ENCODE assay signal across 24 cellular contexts in genomic region chr1:14756617-14757259, GRCh38.
DNase-seq lines count a peak whose midpoint lies in the region; FAIRE-seq and TF ChIP-seq lines count a peak whose summit lies in the region.
"Had no signal": no experiment of that assay in that cellular context is flagged by ENCODE, and none has a peak within 500 bp of the region (broad histone marks: within the 10 kb centered on the region; RNA-seq: fewer than 3 reads in every experiment).

No MANE protein-coding gene starts in this region.

- peak overlapping the region; percentile 0 for H3K4me3 ChIP-seq in OCI-LY7 (ENCODE audit: low read depth, low read length, poor library complexity, severe bottlenecking)
- H3K4me3 ChIP-seq in keratinocyte (ENCODE audit: control insufficient read depth in 2 of 3, extremely low read depth in 1 of 3, insufficient read depth in 2 of 3, low read depth in 1 of 3, low read length in 3 of 3): no peak overlapping the region
- H3K4me3 ChIP-seq: heart right ventricle, mucosa of descending colon, upper lobe of right lung had no signal

- TF ChIP-seq CTCF in OCI-LY7 (conservative IDR thresholded peaks at IDR 0.05; ENCODE audit: low read length) (no peak), keratinocyte (optimal IDR thresholded peaks at IDR 0.05 in 1 of 3, IDR thresholded peaks at IDR 0.05 in 1 of 3, conservative IDR thresholded peaks at IDR 0.05 in 1 of 3; ENCODE audit: extremely low read depth in 1 of 3, insufficient read depth in 2 of 3, low read length in 3 of 3) (no peak), GM10266 (IDR thresholded peaks at IDR 0.05; ENCODE audit: control insufficient read depth, insufficient read depth, low read depth, missing control alignments) (no peak), GM13976 (IDR thresholded peaks at IDR 0.05; ENCODE audit: borderline replicate concordance, control extremely low read depth, extremely low read depth, insufficient read depth, missing control alignments) (no peak)

- POLR2A ChIA-PET in OCI-LY7 (lab: Charles Lee): interaction anchor here (0.6 kb wide), 1 partner anchor 8 kb away, joined by 7 read pairs; no protein-coding TSS in a partner anchor

- no peaks in the 10 kb centered on the region for H3K9me1 ChIP-seq in keratinocyte (ENCODE audit: control insufficient read depth, extremely low read depth, insufficient read depth, low read length)

- peaks cover 16% of the 10 kb centered on the region for H3K4me1 Mint-ChIP-seq in dendritic cell treated with granulocyte-macrophage colony-stimulating factor and Interleukin-4, amounts not matched to agents 40 ng/mL and 50 ng/mL, for 4 days (ENCODE audit: low read depth)
- H3K4me1 Mint-ChIP-seq: CD4-positive, CD25-positive, alpha-beta regulatory T cell had no signal

- no peaks in the 10 kb centered on the region for H3K27me3 ChIP-seq in keratinocyte (ENCODE audit: control insufficient read depth, extremely low read depth, insufficient read depth, low read length)
- H3K27me3 ChIP-seq: upper lobe of right lung had no signal

- H3K79me2 ChIP-seq in OCI-LY7 (ENCODE audit: insufficient read depth, low read depth, low read length) (no peaks in the 10 kb centered on the region), keratinocyte (ENCODE audit: control insufficient read depth, insufficient read depth, low read length) (no peaks in the 10 kb centered on the region)

- no peaks in the 10 kb centered on the region for H3K27me3 Mint-ChIP-seq in dendritic cell treated with granulocyte-macrophage colony-stimulating factor and Interleukin-4, amounts not matched to agents 40 ng/mL and 50 ng/mL, for 4 days

- no peaks in the 10 kb centered on the region; the same call in 1 of the 2 replicates for H3K36me3 ChIP-seq in OCI-LY7 (ENCODE audit: insufficient read depth, low read length)
- no peaks in the 10 kb centered on the region for H3K36me3 ChIP-seq in keratinocyte (ENCODE audit: control insufficient read depth in 2 of 2, extremely low read depth in 1 of 2, insufficient read depth in 2 of 2, low read length in 2 of 2)
- H3K36me3 ChIP-seq: heart right ventricle, upper lobe of right lung had no signal

- H3K36me3 Mint-ChIP-seq in dendritic cell treated with granulocyte-macrophage colony-stimulating factor and Interleukin-4, amounts not matched to agents 40 ng/mL and 50 ng/mL, for 4 days (ENCODE audit: low read depth): no peaks in the 10 kb centered on the region
- H3K36me3 Mint-ChIP-seq: CD4-positive, CD25-positive, alpha-beta regulatory T cell had no signal

- dilution Hi-C loops in keratinocyte (cut with MboI; ENCODE audit: extremely low pct_ligation_motif_present, low sequenced_read_pairs): no loop called here

- no peak overlapping the region for H3K4me3 Mint-ChIP-seq in dendritic cell treated with granulocyte-macrophage colony-stimulating factor and Interleukin-4, amounts not matched to agents 40 ng/mL and 50 ng/mL, for 4 days
- H3K4me3 Mint-ChIP-seq: CD4-positive, CD25-positive, alpha-beta regulatory T cell had no signal

- intact Hi-C loops in OCI-LY7 (cut with micrococcal nuclease; ENCODE audit: unreplicated experiment): no loop called here
- intact Hi-C loops in dendritic cell treated with granulocyte-macrophage colony-stimulating factor and Interleukin-4, amounts not matched to agents 40 ng/mL and 50 ng/mL, for 4 days (cut with micrococcal nuclease): no loop called here

- H3K9me3 ChIP-seq in OCI-LY7 (ENCODE audit: low read length) (no peaks in the 10 kb centered on the region), keratinocyte (ENCODE audit: control insufficient read depth, low read depth, low read length) (no peaks in the 10 kb centered on the region)
- H3K9me3 ChIP-seq: mucosa of descending colon, upper lobe of right lung had no signal

- peaks cover 44% of the 10 kb centered on the region for H3K4me1 ChIP-seq in OCI-LY7 (ENCODE audit: insufficient read depth, low read length, poor library complexity, severe bottlenecking)
- H3K4me1 ChIP-seq in keratinocyte (ENCODE audit: control insufficient read depth, extremely low read depth, insufficient read depth, low read length): peaks cover 45% of the 10 kb centered on the region
- H3K4me1 ChIP-seq: heart right ventricle, upper lobe of right lung had no signal

- H3K27ac Mint-ChIP-seq in dendritic cell treated with granulocyte-macrophage colony-stimulating factor and Interleukin-4, amounts not matched to agents 40 ng/mL and 50 ng/mL, for 4 days: peak overlapping the region; percentile 30
- H3K27ac Mint-ChIP-seq: CD4-positive, CD25-positive, alpha-beta regulatory T cell had no signal

- peak; percentile 60 for FAIRE-seq in keratinocyte (lab: Jason Lieb, UNC)
- FAIRE-seq: bronchial epithelial cell, endometrium, H54 had no signal

- H3K4me2 ChIP-seq in OCI-LY7 (ENCODE audit: low read length) (peak overlapping the region; percentile 48), keratinocyte (ENCODE audit: control insufficient read depth, extremely low read depth, insufficient read depth, low read depth, low read length) (peak overlapping the region; percentile 19)

- no peaks in the 10 kb centered on the region for H3K9me2 ChIP-seq in OCI-LY7 (ENCODE audit: insufficient read depth, low read length)

- H2AFZ ChIP-seq in OCI-LY7 (ENCODE audit: low read length): peak overlapping the region; percentile 94
- no peak overlapping the region for H2AFZ ChIP-seq in keratinocyte (ENCODE audit: control insufficient read depth, low read length)

- no TSS peak for BruUV-seq in OCI-LY7 (replicated peaks; lab: Mats Ljungman, UMichigan)

- H3K9me3 Mint-ChIP-seq in dendritic cell treated with granulocyte-macrophage colony-stimulating factor and Interleukin-4, amounts not matched to agents 40 ng/mL and 50 ng/mL, for 4 days: no peaks in the 10 kb centered on the region

- in situ Hi-C loops in GM13976 (cut with MboI; ENCODE audit: low sequenced_read_pairs, unreplicated experiment): no loop called here

- DNase-seq in OCI-LY7 (ENCODE audit: low spot score) (peak; percentile 34), keratinocyte (ENCODE audit: low read depth, low spot score) (no peak), renal cortical epithelial cell (ENCODE audit: low read depth) (peak; percentile 70), caudate nucleus (lab: John Stamatoyannopoulos, UW) (no peak), GM10266 (ENCODE audit: extremely low spot score) (no peak), GM13976 (ENCODE audit: low spot score) (no peak)
- DNase-seq in activated T-cell treated with anti-CD3 and anti-CD28 coated beads, Interleukin-2, amount 50 U/mL, for 1 hour: no peak
- DNase-seq: activated CD4-positive, alpha-beta T cell treated with anti-CD3 and anti-CD28 coated beads for 4 hours; activated naive CD4-positive, alpha-beta T cell treated with anti-CD3 and anti-CD28 coated beads, Interleukin-2, amount 50 U/mL, for 16 hours; CD4-positive, CD25-positive, alpha-beta regulatory T cell; DMS53; heart right ventricle; KG1; left ventricle myocardium superior; mucosa of descending colon; NCI-H146; NCI-H2171; NCI-H510A treated with DMSO at 0.1 percent for 48 hours; upper lobe of right lung had no signal

- peak overlapping the region; percentile 34 for H3K27ac ChIP-seq in OCI-LY7 (ENCODE audit: low read depth, low read length, poor library complexity, severe bottlenecking)
- peak overlapping the region; percentile 13 for H3K27ac ChIP-seq in keratinocyte (ENCODE audit: control insufficient read depth, insufficient read depth, low read length)
- no peak overlapping the region for H3K27ac ChIP-seq in caudate nucleus (ENCODE audit: low read depth, low read length)
- H3K27ac ChIP-seq: heart right ventricle, RWPE1, upper lobe of right lung had no signal

- H4K20me1 ChIP-seq in OCI-LY7 (ENCODE audit: insufficient read depth, low read length) (no peaks in the 10 kb centered on the region), keratinocyte (ENCODE audit: control insufficient read depth, extremely low read depth, insufficient read depth, low read length) (no peaks in the 10 kb centered on the region)

- no peak overlapping the region for H3K9ac ChIP-seq in keratinocyte (ENCODE audit: control insufficient read depth, extremely low read depth, insufficient read depth, low read length)

- CTCF ChIA-PET in OCI-LY7 (lab: Charles Lee; ENCODE audit: unreplicated experiment): no interaction called here

Comparison
In these comparisons a context has a peak if more than half of its experiments do, and no peak if none do; other contexts are left out.
1. DNase-seq: peak in OCI-LY7 (single experiment) and renal cortical epithelial cell (single experiment); none in keratinocyte (single experiment), caudate nucleus (0 of 61), GM10266 (single experiment), activated T-cell treated with anti-CD3 and anti-CD28 coated beads, Interleukin-2, amount 50 U/mL, for 1 hour (single experiment) and GM13976 (single experiment).